ENCODE assay signal across 20 cellular contexts in the genomic region with DNA sequence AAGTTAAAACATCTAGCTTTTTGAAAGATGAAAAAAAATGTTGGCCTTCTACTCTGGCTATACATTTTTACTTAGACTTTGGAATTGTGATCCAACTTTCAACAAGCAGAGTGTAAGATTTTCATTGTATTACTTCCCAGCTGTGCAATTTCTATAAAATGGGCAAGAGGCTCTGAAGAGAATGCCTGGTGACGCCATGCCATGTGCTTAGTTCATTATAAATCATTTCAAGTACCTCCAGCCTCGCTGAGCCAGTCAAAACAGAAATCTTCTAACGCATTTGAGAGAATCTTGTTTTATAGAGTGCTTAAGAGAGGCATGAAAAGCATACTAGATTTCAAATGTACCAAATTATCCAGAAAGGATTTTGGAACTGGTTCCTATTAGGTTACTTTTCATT. TPM values are rescaled to one million over a fixed set of nuclear protein-coding genes. Genes with fewer than 3 reads are reported as not detected.
DNase-seq lines count a peak whose midpoint lies in the region; ATAC-seq, FAIRE-seq and TF ChIP-seq lines count a peak whose summit lies in the region.
"Had no signal": no experiment of that assay in that cellular context is flagged by ENCODE, and none has a peak within 500 bp of the region (broad histone marks: within the 10 kb centered on the region; RNA-seq: fewer than 3 reads in every experiment).

No MANE protein-coding gene starts in this region.

- H3K27ac Mint-ChIP-seq in CD4-positive, alpha-beta memory T cell, result peak overlapping the region; percentile 91 to 98 (median 95)
- H3K27ac Mint-ChIP-seq: dendritic cell treated with granulocyte-macrophage colony-stimulating factor and Interleukin-4, amounts not matched to agents 40 ng/mL and 50 ng/mL, for 4 days had no signal

- no peaks in the 10 kb centered on the region for H3K9me3 ChIP-seq in CD4-positive, alpha-beta memory T cell (ENCODE audit: control insufficient read depth in 1 of 2, low read length in 2 of 2)
- no peaks in the 10 kb centered on the region for H3K9me3 ChIP-seq in DOHH2 (ENCODE audit: control insufficient read depth, insufficient read depth, low read length)
- no peaks in the 10 kb centered on the region for H3K9me3 ChIP-seq in effector memory CD4-positive, alpha-beta T cell (ENCODE audit: control insufficient read depth, low read length)
- H3K9me3 ChIP-seq: esophagus squamous epithelium had no signal

- ATAC-seq in GM19452 (IDR thresholded peaks at IDR 0.05; ENCODE audit: unreplicated experiment), result no peak
- ATAC-seq: HepG2; stimulated activated naive CD8-positive, alpha-beta T cell treated with anti-CD3 and anti-CD28 coated beads, Interleukin-15, Interleukin-2, amounts not matched to agents 100 U/mL and 50 U/mL, for 24 hours had no signal

- peak overlapping the region; percentile 55 for H3K27ac ChIP-seq in CD4-positive, alpha-beta memory T cell (ENCODE audit: low read depth, low read length)
- H3K27ac ChIP-seq in DOHH2 (ENCODE audit: low read depth, low read length), result peak overlapping the region; percentile 88
- H3K27ac ChIP-seq in effector memory CD4-positive, alpha-beta T cell (ENCODE audit: insufficient read depth, low read length, poor library complexity, severe bottlenecking), result peak overlapping the region; percentile 73

- no peak for DNase-seq in CD4-positive, alpha-beta memory T cell
- DNase-seq in NCI-H774 (lab: John Stamatoyannopoulos, UW), result peak; percentile 7
- no peak for DNase-seq in effector memory CD4-positive, alpha-beta T cell
- DNase-seq in urothelium cell line (ENCODE audit: low spot score), result no peak
- DNase-seq in stimulated activated CD4-positive, alpha-beta T cell treated with anti-CD3 and anti-CD28 coated beads, Interleukin-12 subunit alpha, Interleukin-12 subunit beta, amount 100 ng/mL, for 4 hours, result no peak
- DNase-seq: activated CD8-positive, alpha-beta memory T cell treated with anti-CD3 and anti-CD28 coated beads, Interleukin-2, amount 50 U/mL, for 48 hours; aorta; esophagus squamous epithelium; hypothalamus; NCI-H1048; NK-92 treated with Interleukin-12 subunit alpha and Interleukin-12 subunit beta, amount 100 ng/mL, for 24 hours; Right ventricle myocardium superior; stimulated activated naive CD8-positive, alpha-beta T cell treated with anti-CD3 and anti-CD28 coated beads, Interleukin-15, Interleukin-2, amounts not matched to agents 100 U/mL and 50 U/mL, for 24 hours had no signal

- peaks cover 0 to 4% (median 0%) of the 10 kb centered on the region in 8 donors for H3K9me3 Mint-ChIP-seq in CD4-positive, alpha-beta memory T cell
- H3K9me3 Mint-ChIP-seq: dendritic cell treated with granulocyte-macrophage colony-stimulating factor and Interleukin-4, amounts not matched to agents 40 ng/mL and 50 ng/mL, for 4 days had no signal

- H3K79me2 ChIP-seq in DOHH2 (ENCODE audit: control insufficient read depth, low read length), result peaks cover 2% of the 10 kb centered on the region; the same call in 1 of the 2 replicates

- no peak overlapping the region for H3K4me3 ChIP-seq in CD4-positive, alpha-beta memory T cell (ENCODE audit: low read length in 2 of 2)
- peak overlapping the region; percentile 6; the same call in 1 of the 2 replicates for H3K4me3 ChIP-seq in DOHH2 (ENCODE audit: low read length)
- no peak overlapping the region for H3K4me3 ChIP-seq in effector memory CD4-positive, alpha-beta T cell (ENCODE audit: insufficient read depth, low read depth, low read length, poor library complexity, severe bottlenecking)
- H3K4me3 ChIP-seq: esophagus squamous epithelium had no signal

- H3K4me2 ChIP-seq in DOHH2 (ENCODE audit: low read length), result peak overlapping the region; percentile 77

- H3K36me3 Mint-ChIP-seq in CD4-positive, alpha-beta memory T cell, result no peaks in the 10 kb centered on the region
- H3K36me3 Mint-ChIP-seq: CD14-positive monocyte had no signal

- H3K27me3 Mint-ChIP-seq in CD4-positive, alpha-beta memory T cell, result no peaks in the 10 kb centered on the region
- H3K27me3 Mint-ChIP-seq: dendritic cell treated with granulocyte-macrophage colony-stimulating factor and Interleukin-4, amounts not matched to agents 40 ng/mL and 50 ng/mL, for 4 days had no signal

- no peaks in the 10 kb centered on the region for H3K36me3 ChIP-seq in CD4-positive, alpha-beta memory T cell (ENCODE audit: insufficient read depth, low read length)
- peaks cover 3% of the 10 kb centered on the region; the same call in 1 of the 2 replicates for H3K36me3 ChIP-seq in DOHH2 (ENCODE audit: control insufficient read depth, low read length)
- H3K36me3 ChIP-seq in effector memory CD4-positive, alpha-beta T cell (ENCODE audit: control insufficient read depth, insufficient read depth, low read length), result no peaks in the 10 kb centered on the region
- H3K36me3 ChIP-seq: esophagus squamous epithelium had no signal

- intact Hi-C loops in CD4-positive, alpha-beta memory T cell (cut with micrococcal nuclease), result no loop called here

- peak overlapping the region in 3 of 8 donors; percentile 77 to 85 (median 81) for H3K4me3 Mint-ChIP-seq in CD4-positive, alpha-beta memory T cell
- H3K4me3 Mint-ChIP-seq: CD14-positive monocyte; dendritic cell treated with granulocyte-macrophage colony-stimulating factor and Interleukin-4, amounts not matched to agents 40 ng/mL and 50 ng/mL, for 4 days; nephron had no signal

- H3K4me1 Mint-ChIP-seq in CD4-positive, alpha-beta memory T cell, result peaks cover 69 to 94% (median 82%) of the 10 kb centered on the region in 4 donors
- H3K4me1 Mint-ChIP-seq: nephron had no signal

- H4K20me1 ChIP-seq in DOHH2 (ENCODE audit: control insufficient read depth, insufficient read depth, low read depth, low read length), result no peaks in the 10 kb centered on the region

- no peaks in the 10 kb centered on the region for H3K27me3 ChIP-seq in CD4-positive, alpha-beta memory T cell (ENCODE audit: insufficient read depth, low read length)
- no peaks in the 10 kb centered on the region for H3K27me3 ChIP-seq in DOHH2 (ENCODE audit: control insufficient read depth, low read length)
- no peaks in the 10 kb centered on the region for H3K27me3 ChIP-seq in effector memory CD4-positive, alpha-beta T cell (replicated peaks; ENCODE audit: control insufficient read depth, insufficient read depth, low read length, poor library complexity, severe bottlenecking)
- H3K27me3 ChIP-seq: esophagus squamous epithelium had no signal

- CTCF ChIA-PET in CD4-positive, alpha-beta memory T cell (lab: Charles Lee; ENCODE audit: partially characterized antibody), result interaction anchor here (1.0 to 3.2 kb wide), 11 partner anchors 11 to 103 kb away, joined by 3 to 21 read pairs (median 4); no protein-coding TSS in a partner anchor

- peaks cover 65% of the 10 kb centered on the region for H3F3A ChIP-seq in DOHH2 (ENCODE audit: control insufficient read depth, insufficient read depth)

- peaks cover 100% of the 10 kb centered on the region for H3K4me1 ChIP-seq in CD4-positive, alpha-beta memory T cell (ENCODE audit: insufficient read depth, low read length)
- peaks cover 97% of the 10 kb centered on the region for H3K4me1 ChIP-seq in DOHH2 (ENCODE audit: control insufficient read depth, low read length)
- peaks cover 65% of the 10 kb centered on the region for H3K4me1 ChIP-seq in effector memory CD4-positive, alpha-beta T cell (ENCODE audit: control insufficient read depth, insufficient read depth, low read length, poor library complexity, severe bottlenecking)

- no peak for TF ChIP-seq CTCF in DOHH2 (IDR thresholded peaks at IDR 0.05; ENCODE audit: low read depth, low read length, poor library complexity, severe bottlenecking)

- POLR2A ChIA-PET in CD4-positive, alpha-beta memory T cell (lab: Charles Lee; ENCODE audit: partially characterized antibody), result interaction anchor here (0.6 to 6.3 kb wide), 15 partner anchors 8 to 95 kb away, joined by 3 to 183 read pairs (median 9); a partner anchor contains a TSS

- H3K9me2 ChIP-seq in DOHH2 (replicated peaks; ENCODE audit: control insufficient read depth, low read length), result no peaks in the 10 kb centered on the region

- FAIRE-seq in urothelium cell line (lab: Jason Lieb, UNC), result no peak
- FAIRE-seq: H1, HepG2 had no signal

RNA-seq across cellular contexts. Expression of a gene that starts 10.1 kb away (rescaled TPM):
- 100 to 1,000 TPM; 234 to 243 TPM for total RNA-seq in CD4-positive, alpha-beta memory T cell
- polyA plus RNA-seq in CD4-positive, alpha-beta memory T cell, result 10 to 100 TPM; 79.7 to 93.1 TPM
